27 cellular contexts compared by ENCODE assay signal in the genomic region with DNA sequence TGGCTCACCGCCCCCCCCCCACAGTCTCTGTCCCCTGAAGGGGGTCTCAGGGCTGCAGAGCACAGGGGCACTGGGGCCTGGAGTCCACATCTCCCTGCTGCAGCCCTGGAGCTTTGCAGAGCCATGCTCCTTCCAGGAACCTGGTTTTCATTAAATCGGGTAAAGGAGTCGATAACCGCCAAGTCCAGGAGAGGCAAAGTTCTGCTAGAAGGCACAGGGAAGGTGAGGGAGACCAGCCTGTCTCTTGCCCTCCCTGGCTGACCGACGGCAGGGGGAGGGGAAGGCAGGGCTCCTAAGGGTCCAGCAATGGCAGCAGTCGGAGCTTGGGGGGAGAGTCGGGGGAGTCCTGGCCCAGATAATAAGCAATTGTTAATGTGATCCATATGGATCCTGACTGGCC. TPM values are rescaled to one million over a fixed set of nuclear protein-coding genes. Genes with fewer than 3 reads are reported as not detected.
"Had no signal": no experiment of that assay in that cellular context is flagged by ENCODE, and none has a peak within 500 bp of the region (broad histone marks: within the 10 kb centered on the region; RNA-seq: fewer than 3 reads in every experiment).

No MANE protein-coding gene starts in this region.

- H3K9me3 Mint-ChIP-seq: activated CD4-positive, alpha-beta T cell treated with anti-CD3 and anti-CD28 coated beads, Interleukin-2, amount 10 ng/mL, durations not matched to agents 24 days and 14 days; activated naive CD4-positive, alpha-beta T cell treated with anti-CD3 and anti-CD28 coated beads, Interleukin-2, amount 10 ng/mL, durations not matched to agents 7 days and 5 days; activated naive CD8-positive, alpha-beta T cell treated with anti-CD3 and anti-CD28 coated beads, Interleukin-2, amount 50 U/mL, for 24 hours; naive thymus-derived CD8-positive, alpha-beta T cell had no signal

- H3K27ac Mint-ChIP-seq: activated CD4-positive, alpha-beta T cell treated with anti-CD3 and anti-CD28 coated beads, Interleukin-2, amount 10 ng/mL, durations not matched to agents 24 days and 14 days; activated naive CD4-positive, alpha-beta T cell treated with anti-CD3 and anti-CD28 coated beads, Interleukin-2, amount 10 ng/mL, durations not matched to agents 7 days and 5 days; activated naive CD8-positive, alpha-beta T cell treated with anti-CD3 and anti-CD28 coated beads, Interleukin-2, amount 50 U/mL, for 24 hours had no signal

- H3K4me1 ChIP-seq: prostate gland had no signal

- H3K9me3 ChIP-seq: gastroesophageal sphincter, heart right ventricle, prostate gland, right atrium auricular region, tibial nerve, vagina had no signal

- H3K27ac ChIP-seq: brain microvascular endothelial cell, coronary artery, gastroesophageal sphincter, prostate gland, right atrium auricular region had no signal

- H3K27me3 ChIP-seq: vagina had no signal

- H3K36me3 ChIP-seq: brain microvascular endothelial cell, gastroesophageal sphincter, heart right ventricle, prostate gland, right atrium auricular region, tibial nerve, vagina had no signal

- ATAC-seq: activated naive CD8-positive, alpha-beta T cell treated with anti-CD3 and anti-CD28 coated beads, Interleukin-2, amount 50 U/mL, for 24 hours; esophagus mucosa; gastroesophageal sphincter; heart right ventricle; left cardiac atrium; naive thymus-derived CD8-positive, alpha-beta T cell; stimulated activated naive CD8-positive, alpha-beta T cell treated with anti-CD3 and anti-CD28 coated beads, Interleukin-15, Interleukin-2, amounts not matched to agents 100 U/mL and 50 U/mL, for 24 hours had no signal

- DNase-seq: activated CD4-positive, alpha-beta T cell treated with anti-CD3 and anti-CD28 coated beads, Interleukin-2, amount 10 ng/mL, durations not matched to agents 24 days and 14 days; activated CD8-positive, alpha-beta memory T cell treated with anti-CD3 and anti-CD28 coated beads for 24 hours; activated CD8-positive, alpha-beta memory T cell treated with anti-CD3 and anti-CD28 coated beads, Interleukin-2, amount 50 U/mL, for 48 hours; activated effector memory CD4-positive, alpha-beta T cell treated with Interleukin-2 at 50 U/mL for 16 hours; activated naive CD4-positive, alpha-beta T cell treated with anti-CD3 and anti-CD28 coated beads, Interleukin-2, amount 10 ng/mL, durations not matched to agents 7 days and 5 days; activated naive CD8-positive, alpha-beta T cell treated with anti-CD3 and anti-CD28 coated beads, Interleukin-2, amount 50 U/mL, for 24 hours; activated T-cell treated with anti-CD3 and anti-CD28 coated beads, Interleukin-2, amount 50 U/mL, for 48 hours; anterior cingulate cortex; brain microvascular endothelial cell; heart right ventricle; left cardiac atrium; mesendoderm; naive thymus-derived CD8-positive, alpha-beta T cell; stimulated activated naive CD8-positive, alpha-beta T cell treated with anti-CD3 and anti-CD28 coated beads, Interleukin-15, Interleukin-2, amounts not matched to agents 100 U/mL and 50 U/mL, for 24 hours; substantia nigra; T1000 had no signal

- H3K4me3 ChIP-seq: coronary artery, gastroesophageal sphincter, heart right ventricle, prostate gland, right atrium auricular region, tibial nerve, vagina had no signal

- H3K36me3 Mint-ChIP-seq: activated naive CD4-positive, alpha-beta T cell treated with anti-CD3 and anti-CD28 coated beads, Interleukin-2, amount 10 ng/mL, durations not matched to agents 7 days and 5 days; naive thymus-derived CD8-positive, alpha-beta T cell had no signal

RNA-seq across cellular contexts. Expression of gene FIGNL2, which starts 3.1 kb away (rescaled TPM):
- total RNA-seq: vagina had no signal

RNA-seq across cellular contexts. Expression of gene ANKRD33, which starts 42.5 kb away (rescaled TPM):
- total RNA-seq: activated CD4-positive, alpha-beta T cell treated with anti-CD3 and anti-CD28 coated beads, Interleukin-2, amount 10 ng/mL, durations not matched to agents 24 days and 14 days; esophagus mucosa; gastroesophageal sphincter; heart right ventricle; left cardiac atrium; lower leg skin; naive thymus-derived CD8-positive, alpha-beta T cell; omental fat pad; prostate gland; right atrium auricular region; skeletal muscle tissue; T-helper 1 cell treated with Interleukin-12 subunit alpha and Interleukin-12 subunit beta and Interleukin-4 antibody, amounts not matched to agents 30 ng/mL and 1 ng/mL, for 36 hours; vagina had no signal
- polyA plus RNA-seq: naive thymus-derived CD8-positive, alpha-beta T cell had no signal
